In genomic region chr7:18509491-18509890, GRCh38 we compare ENCODE assay signal across 10 cellular contexts. TPM values are rescaled to one million over a fixed set of nuclear protein-coding genes. Genes with fewer than 3 reads are reported as not detected.
A peak's percentile ranks its signal among the peaks of the same experiment; 100 is the strongest.
DNase-seq lines count a peak whose midpoint lies in the region; ATAC-seq and TF ChIP-seq lines count a peak whose summit lies in the region.
"Had no signal": no experiment of that assay in that cellular context is flagged by ENCODE, and none has a peak within 500 bp of the region (broad histone marks: within the 10 kb centered on the region; RNA-seq: fewer than 3 reads in every experiment).

No MANE protein-coding gene starts in this region.

- peak overlapping the region; percentile 25 for H3K9ac ChIP-seq in iPS-20b (ENCODE audit: low read depth, low read length)

- ATAC-seq in GM19455 (IDR thresholded peaks at IDR 0.05; ENCODE audit: unreplicated experiment) (peak; percentile 4), upper lobe of right lung (no peak)

- H3K27me3 ChIP-seq in A673 (replicated peaks; ENCODE audit: insufficient read depth, low read depth, low read length, poor library complexity) (no peaks in the 10 kb centered on the region), SJSA1 (replicated peaks) (no peaks in the 10 kb centered on the region), iPS-20b (ENCODE audit: insufficient read depth, low read length) (no peaks in the 10 kb centered on the region), upper lobe of right lung (no peaks in the 10 kb centered on the region), Peyer's patch (no peaks in the 10 kb centered on the region)

- peak overlapping the region; percentile 29 for H3K4me3 ChIP-seq in A673 (ENCODE audit: low read depth, low read length, poor library complexity, severe bottlenecking)
- H3K4me3 ChIP-seq in SJSA1 = peak overlapping the region; percentile 46
- H3K4me3 ChIP-seq in iPS-20b (ENCODE audit: low read length) = no peak overlapping the region
- H3K4me3 ChIP-seq in upper lobe of right lung = no peak overlapping the region
- no peak overlapping the region for H3K4me3 ChIP-seq in Peyer's patch

- H3K9me3 ChIP-seq in A673 (ENCODE audit: low read depth, low read length, poor library complexity, severe bottlenecking) (no peaks in the 10 kb centered on the region), SJSA1 (replicated peaks) (no peaks in the 10 kb centered on the region), iPS-20b (ENCODE audit: insufficient read depth, low read depth, low read length) (no peaks in the 10 kb centered on the region), upper lobe of right lung (no peaks in the 10 kb centered on the region), Peyer's patch (no peaks in the 10 kb centered on the region)

- peaks cover 44% of the 10 kb centered on the region for H3K4me1 ChIP-seq in A673 (ENCODE audit: insufficient read depth, low read length, poor library complexity, severe bottlenecking)
- peaks cover 43% of the 10 kb centered on the region for H3K4me1 ChIP-seq in SJSA1 (replicated peaks)
- H3K4me1 ChIP-seq in iPS-20b (ENCODE audit: insufficient read depth, low read length) = peaks cover 20% of the 10 kb centered on the region
- H3K4me1 ChIP-seq in upper lobe of right lung = no peaks in the 10 kb centered on the region
- H3K4me1 ChIP-seq in Peyer's patch = no peaks in the 10 kb centered on the region

- TF ChIP-seq CTCF in A673 (conservative IDR thresholded peaks at IDR 0.05; ENCODE audit: low read depth, low read length) (no peak), upper lobe of right lung (IDR thresholded peaks at IDR 0.05) (no peak), Peyer's patch (IDR thresholded peaks at IDR 0.05) (no peak)

- TF ChIP-seq POLR2A in Peyer's patch (IDR thresholded peaks at IDR 0.05) = no peak

- no peaks in the 10 kb centered on the region for H3K36me3 ChIP-seq in A673 (ENCODE audit: insufficient read depth, low read length, poor library complexity, severe bottlenecking)
- H3K36me3 ChIP-seq in SJSA1 = peaks cover 17% of the 10 kb centered on the region
- no peaks in the 10 kb centered on the region for H3K36me3 ChIP-seq in iPS-20b (ENCODE audit: insufficient read depth, low read depth, low read length)
- H3K36me3 ChIP-seq in upper lobe of right lung = no peaks in the 10 kb centered on the region
- no peaks in the 10 kb centered on the region for H3K36me3 ChIP-seq in Peyer's patch

- CTCF ChIA-PET in A673 (lab: Charles Lee) = interaction anchor here (0.6 kb wide), 1 partner anchor 607 kb away, joined by 21 read pairs; no protein-coding TSS in a partner anchor

- H3K27ac ChIP-seq in A673 (ENCODE audit: low read depth, low read length, poor library complexity, severe bottlenecking) (peak overlapping the region; percentile 65), SJSA1 (peak overlapping the region; percentile 100), iPS-20b (ENCODE audit: low read length) (no peak overlapping the region), upper lobe of right lung (no peak overlapping the region), Peyer's patch (peak overlapping the region in 2 of 4 donors; percentile 57 to 64)

- intact Hi-C loops in A673 (cut with micrococcal nuclease; ENCODE audit: unreplicated experiment) (no loop called here), upper lobe of right lung (cut with DNase I) (no loop called here)

- BruUV-seq in A673 (replicated peaks; lab: Mats Ljungman, UMichigan) = TSS peak; percentile 83

- POLR2A ChIA-PET in A673 (lab: Charles Lee; ENCODE audit: low non-redundant PET) = no interaction called here

- no peak for DNase-seq in A673 (ENCODE audit: low spot score)
- no peak for DNase-seq in SJSA1 (ENCODE audit: low read depth in 1 of 2, low spot score in 2 of 2)
- DNase-seq in upper lobe of right lung = no peak
- no peak for DNase-seq in Peyer's patch
- DNase-seq in germinal center (ENCODE audit: low spot score) = no peak
- DNase-seq in COLO668 (lab: John Stamatoyannopoulos, UW; ENCODE audit: unreplicated experiment) = no peak
- DNase-seq: activated effector memory CD4-positive, alpha-beta T cell treated with anti-CD3 and anti-CD28 coated beads, Interleukin-2, amount 50 U/mL, for 16 hours; stimulated activated CD4-positive, alpha-beta T cell treated with anti-CD3 and anti-CD28 coated beads, Interleukin-4, amount 100 ng/mL, for 4 hours had no signal

RNA-seq across cellular contexts. Expression of gene HDAC9, which starts 13.9 kb away (rescaled TPM):
- total RNA-seq in A673 (2021) (28.3 and 31.9 TPM in 2 replicates), upper lobe of right lung (52.4 TPM), Peyer's patch (10 to 100 TPM in 1 of 4 donors, 1 to 10 TPM in 2, under 1 TPM in 1; 0.88 to 75.9 (median 4.4) TPM)
- total RNA-seq in SJSA1 (2014; rRNA removed; shearing (Covaris generic)) = 63.3 and 79.1 TPM in 2 replicates

Comparison
In these comparisons a context has a peak if more than half of its experiments do, and no peak if none do; other contexts are left out.
1. H3K27ac ChIP-seq: peak in A673 (single experiment) and SJSA1 (single experiment); none in iPS-20b (single experiment) and upper lobe of right lung (single experiment).
2. H3K4me3 ChIP-seq: peak in A673 (single experiment) and SJSA1 (single experiment); none in iPS-20b (single experiment), upper lobe of right lung (single experiment) and Peyer's patch (0 of 4).